ENCODE assay signal across 8 cellular contexts in the genomic region with DNA sequence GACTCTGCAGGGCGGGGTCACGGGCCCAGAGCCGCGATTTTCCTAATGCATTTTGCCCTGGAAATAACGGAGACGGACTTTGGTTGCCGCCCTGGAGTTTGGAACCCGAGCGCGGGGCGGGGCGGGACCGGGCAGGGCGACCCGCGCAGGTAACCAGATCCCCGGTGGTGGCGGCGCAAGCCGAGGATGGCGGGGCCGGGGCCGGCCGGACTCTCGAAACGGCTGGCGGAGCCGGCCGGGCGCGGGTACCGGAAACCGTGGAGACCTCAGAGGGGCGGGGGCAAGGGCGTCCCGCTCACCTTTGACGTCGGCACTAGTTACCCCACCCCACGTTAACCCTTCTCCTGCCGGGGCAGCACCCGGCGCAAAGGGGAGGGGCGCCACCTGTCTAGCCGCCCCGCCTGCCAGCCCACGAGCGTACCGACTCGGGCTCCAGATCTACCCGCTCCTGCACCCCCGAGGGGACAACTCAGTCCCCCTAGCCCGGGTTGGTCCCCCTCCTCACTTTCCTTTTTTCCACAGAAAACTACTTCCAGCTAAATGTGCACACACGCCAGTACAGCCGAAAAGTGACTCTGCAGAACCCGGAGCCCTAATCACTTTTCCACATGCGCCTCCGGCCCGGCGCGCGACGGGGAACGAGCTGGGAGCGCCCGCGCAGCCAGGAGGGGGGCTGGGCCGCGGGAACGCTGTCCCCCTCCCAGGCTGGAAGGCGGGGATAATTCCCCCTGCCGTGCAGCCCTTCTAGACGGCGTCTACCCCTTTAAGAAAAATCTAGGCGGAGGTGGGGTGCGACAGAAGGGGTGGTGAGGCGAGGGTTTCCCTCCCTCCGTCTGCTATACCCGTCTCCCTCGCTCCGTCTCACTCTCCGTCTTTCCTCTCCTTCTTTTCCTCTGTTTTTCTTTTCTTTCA. TPM values are rescaled to one million over a fixed set of nuclear protein-coding genes. Genes with fewer than 3 reads are reported as not detected.
A peak's percentile ranks its signal among the peaks of the same experiment; 100 is the strongest.
DNase-seq lines count a peak whose midpoint lies in the region; ATAC-seq and TF ChIP-seq lines count a peak whose summit lies in the region.

No MANE protein-coding gene starts in this region.

- H3K4me1 Mint-ChIP-seq in natural killer cell treated with Interleukin-12 subunit alpha and Interleukin-12 subunit beta and Interleukin-15 and Interleukin-18, amount 100 ng/mL, for 72 hours (ENCODE audit: low read depth in 2 of 2) = peaks cover 29% of the 10 kb centered on the region in 2 donors

- DNase-seq in Right ventricle myocardium inferior (ENCODE audit: missing footprints) (peak; percentile 74), cardiac septum (ENCODE audit: low spot score) (no peak), epithelial cell of proximal tubule (ENCODE audit: low read depth) (no peak), activated gamma-delta T cell (lab: John Stamatoyannopoulos, UW) (no peak), NOMO-1 (lab: John Stamatoyannopoulos, UW; ENCODE audit: unreplicated experiment in 2 of 2) (no peak), HCEC 1CT (no peak)
- peak; percentile 47 for DNase-seq in natural killer cell treated with Interleukin-12 subunit alpha and Interleukin-12 subunit beta and Interleukin-15 and Interleukin-18, amount 100 ng/mL, for 72 hours (ENCODE audit: low spot score)

- H3K4me3 Mint-ChIP-seq in natural killer cell treated with Interleukin-12 subunit alpha and Interleukin-12 subunit beta and Interleukin-15 and Interleukin-18, amount 100 ng/mL, for 72 hours = peak overlapping the region; percentile 73

- intact Hi-C loops in Right ventricle myocardium inferior (cut with DNase I) = loop anchor here (5.0 kb wide), 1 partner anchor 538 kb away; no protein-coding TSS in a partner anchor
- intact Hi-C loops in cardiac septum (cut with DNase I) = loop anchor here (5.0 to 10.0 kb wide), 3 partner anchors 263 to 533 kb away; no protein-coding TSS in a partner anchor

- TF ChIP-seq CTCF in epithelial cell of proximal tubule (conservative IDR thresholded peaks at IDR 0.05; ENCODE audit: low read depth, low read length) = no peak

- peaks cover 6% of the 10 kb centered on the region for H3K36me3 Mint-ChIP-seq in natural killer cell treated with Interleukin-12 subunit alpha and Interleukin-12 subunit beta and Interleukin-15 and Interleukin-18, amount 100 ng/mL, for 72 hours

- ATAC-seq in Right ventricle myocardium inferior (peak; percentile 64), SK-N-SH treated with all-trans-retinoic acid at 6 μM for 48 hours (peak; percentile 5; the same call in 1 of the 3 replicates)
- ATAC-seq in natural killer cell treated with Interleukin-12 subunit alpha and Interleukin-12 subunit beta and Interleukin-15 and Interleukin-18, amount 100 ng/mL, for 72 hours = no peak

- H3K27me3 Mint-ChIP-seq in natural killer cell treated with Interleukin-12 subunit alpha and Interleukin-12 subunit beta and Interleukin-15 and Interleukin-18, amount 100 ng/mL, for 72 hours = peaks cover 36 to 51% of the 10 kb centered on the region in 2 donors

- no peaks in the 10 kb centered on the region for H3K9me3 Mint-ChIP-seq in natural killer cell treated with Interleukin-12 subunit alpha and Interleukin-12 subunit beta and Interleukin-15 and Interleukin-18, amount 100 ng/mL, for 72 hours

- peak overlapping the region; percentile 38 for H3K4me3 ChIP-seq in epithelial cell of proximal tubule (ENCODE audit: low read depth, low read length)

- no peak overlapping the region for H3K27ac Mint-ChIP-seq in natural killer cell treated with Interleukin-12 subunit alpha and Interleukin-12 subunit beta and Interleukin-15 and Interleukin-18, amount 100 ng/mL, for 72 hours

TF ChIP-seq in SK-N-SH treated with all-trans-retinoic acid at 6 μM for 48 hours, 23 proteins besides CTCF, POLR2A, EP300 and RAD21:
- TF ChIP-seq ZC3H10 (CRISPR knock-in tag; IDR thresholded peaks at IDR 0.05) = no peak
- no peak for TF ChIP-seq SNAI2 (CRISPR knock-in tag; IDR thresholded peaks at IDR 0.05)
- no peak for TF ChIP-seq ARNTL (CRISPR knock-in tag; IDR thresholded peaks at IDR 0.05; ENCODE audit: borderline replicate concordance, low read depth)
- TF ChIP-seq POU6F1 (CRISPR knock-in tag; IDR thresholded peaks at IDR 0.05; ENCODE audit: borderline replicate concordance, low read depth) = no peak
- no peak; the same call in 1 of the 2 replicates for TF ChIP-seq CSRNP3 (CRISPR knock-in tag; IDR thresholded peaks at IDR 0.05)
- no peak for TF ChIP-seq TOX (CRISPR knock-in tag; IDR thresholded peaks at IDR 0.05; ENCODE audit: borderline replicate concordance)
- no peak for TF ChIP-seq ZNF8 (CRISPR knock-in tag; IDR thresholded peaks at IDR 0.05)
- TF ChIP-seq, protein P1, sequence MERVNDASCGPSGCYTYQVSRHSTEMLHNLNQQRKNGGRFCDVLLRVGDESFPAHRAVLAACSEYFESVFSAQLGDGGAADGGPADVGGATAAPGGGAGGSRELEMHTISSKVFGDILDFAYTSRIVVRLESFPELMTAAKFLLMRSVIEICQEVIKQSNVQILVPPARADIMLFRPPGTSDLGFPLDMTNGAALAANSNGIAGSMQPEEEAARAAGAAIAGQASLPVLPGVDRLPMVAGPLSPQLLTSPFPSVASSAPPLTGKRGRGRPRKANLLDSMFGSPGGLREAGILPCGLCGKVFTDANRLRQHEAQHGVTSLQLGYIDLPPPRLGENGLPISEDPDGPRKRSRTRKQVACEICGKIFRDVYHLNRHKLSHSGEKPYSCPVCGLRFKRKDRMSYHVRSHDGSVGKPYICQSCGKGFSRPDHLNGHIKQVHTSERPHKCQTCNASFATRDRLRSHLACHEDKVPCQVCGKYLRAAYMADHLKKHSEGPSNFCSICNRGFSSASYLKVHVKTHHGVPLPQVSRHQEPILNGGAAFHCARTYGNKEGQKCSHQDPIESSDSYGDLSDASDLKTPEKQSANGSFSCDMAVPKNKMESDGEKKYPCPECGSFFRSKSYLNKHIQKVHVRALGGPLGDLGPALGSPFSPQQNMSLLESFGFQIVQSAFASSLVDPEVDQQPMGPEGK (CRISPR knock-in tag; IDR thresholded peaks at IDR 0.05; ENCODE audit: borderline replicate concordance) = no peak
- TF ChIP-seq ZFP30 (CRISPR knock-in tag; IDR thresholded peaks at IDR 0.05) = no peak; the same call in 1 of the 2 replicates
- TF ChIP-seq, protein P2, sequence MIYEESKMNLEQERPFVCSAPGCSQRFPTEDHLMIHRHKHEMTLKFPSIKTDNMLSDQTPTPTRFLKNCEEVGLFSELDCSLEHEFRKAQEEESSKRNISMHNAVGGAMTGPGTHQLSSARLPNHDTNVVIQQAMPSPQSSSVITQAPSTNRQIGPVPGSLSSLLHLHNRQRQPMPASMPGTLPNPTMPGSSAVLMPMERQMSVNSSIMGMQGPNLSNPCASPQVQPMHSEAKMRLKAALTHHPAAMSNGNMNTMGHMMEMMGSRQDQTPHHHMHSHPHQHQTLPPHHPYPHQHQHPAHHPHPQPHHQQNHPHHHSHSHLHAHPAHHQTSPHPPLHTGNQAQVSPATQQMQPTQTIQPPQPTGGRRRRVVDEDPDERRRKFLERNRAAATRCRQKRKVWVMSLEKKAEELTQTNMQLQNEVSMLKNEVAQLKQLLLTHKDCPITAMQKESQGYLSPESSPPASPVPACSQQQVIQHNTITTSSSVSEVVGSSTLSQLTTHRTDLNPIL (CRISPR knock-in tag; IDR thresholded peaks at IDR 0.05; ENCODE audit: low read depth) = no peak
- TF ChIP-seq ZNF70 (CRISPR knock-in tag; IDR thresholded peaks at IDR 0.05) = no peak
- no peak for TF ChIP-seq TCF4 (CRISPR knock-in tag; IDR thresholded peaks at IDR 0.05; ENCODE audit: borderline replicate concordance)
- TF ChIP-seq CSDC2 (CRISPR knock-in tag; IDR thresholded peaks at IDR 0.05) = no peak
- no peak for TF ChIP-seq OSR1 (CRISPR knock-in tag; IDR thresholded peaks at IDR 0.05)
- TF ChIP-seq ZFP3 (CRISPR knock-in tag; IDR thresholded peaks at IDR 0.05) = no peak

RNA-seq across cellular contexts. Expression of gene CYP26B1, which starts 2.7 kb away (rescaled TPM):
- total RNA-seq in Right ventricle myocardium inferior = 5.4 TPM
- total RNA-seq in cardiac septum = 7.0 TPM
- total RNA-seq in epithelial cell of proximal tubule = 0.17 and 0.36 TPM in 2 replicates
- total RNA-seq in natural killer cell treated with Interleukin-12 subunit alpha and Interleukin-12 subunit beta and Interleukin-15 and Interleukin-18, amount 100 ng/mL, for 72 hours = not detected

Comparison
In these comparisons a context has a peak if more than half of its experiments do, and no peak if none do; other contexts are left out.
1. DNase-seq: peak in Right ventricle myocardium inferior (single experiment) and natural killer cell treated with Interleukin-12 subunit alpha and Interleukin-12 subunit beta and Interleukin-15 and Interleukin-18, amount 100 ng/mL, for 72 hours (single experiment); none in cardiac septum (single experiment), epithelial cell of proximal tubule (single experiment), activated gamma-delta T cell (single experiment), NOMO-1 (0 of 2) and HCEC 1CT (single experiment).
2. ATAC-seq: peak in Right ventricle myocardium inferior (single experiment) and SK-N-SH treated with all-trans-retinoic acid at 6 μM for 48 hours (single experiment); none in natural killer cell treated with Interleukin-12 subunit alpha and Interleukin-12 subunit beta and Interleukin-15 and Interleukin-18, amount 100 ng/mL, for 72 hours (0 of 2).